In the genomic region with DNA sequence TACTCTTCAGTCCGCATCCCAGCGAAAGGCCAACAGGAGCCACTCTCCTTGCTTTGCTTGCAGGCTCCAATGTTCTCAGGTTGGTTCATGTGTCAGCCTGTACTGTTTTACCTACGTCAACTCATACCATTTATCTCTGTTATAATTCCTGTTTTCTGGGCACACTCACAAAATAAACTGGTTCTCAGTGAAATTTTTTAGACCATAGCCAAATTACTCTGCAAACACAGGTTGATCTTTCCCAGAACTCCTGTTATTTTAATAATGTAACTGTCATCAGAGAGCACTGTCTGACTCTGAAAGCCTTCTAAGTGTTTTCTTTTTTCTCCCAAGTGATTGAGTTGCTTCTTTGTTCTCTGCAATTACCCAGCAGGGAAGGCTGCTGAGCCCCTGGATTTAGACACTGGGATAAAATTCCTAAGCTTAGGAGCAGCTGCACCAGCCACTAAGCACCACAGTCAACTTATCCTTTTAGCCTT, we compare ENCODE assay signal across 21 cellular contexts.
DNase-seq lines count a peak whose midpoint lies in the region; ATAC-seq lines count a peak whose summit lies in the region.
"Had no signal": no experiment of that assay in that cellular context is flagged by ENCODE, and none has a peak within 500 bp of the region (broad histone marks: within the 10 kb centered on the region; RNA-seq: fewer than 3 reads in every experiment).

No MANE protein-coding gene starts in this region.

- no peaks in the 10 kb centered on the region for H3K9me3 ChIP-seq in SJCRH30 (replicated peaks)

- H3K27me3 ChIP-seq in SJCRH30, result no peaks in the 10 kb centered on the region
- H3K27me3 ChIP-seq: gastroesophageal sphincter had no signal

- H3K36me3 ChIP-seq in SJCRH30, result no peaks in the 10 kb centered on the region
- H3K36me3 ChIP-seq: gastroesophageal sphincter had no signal

- peak; percentile 76 for ATAC-seq in left lobe of liver
- no peak for ATAC-seq in HG03045 (IDR thresholded peaks at IDR 0.05; ENCODE audit: unreplicated experiment)
- ATAC-seq: activated CD8-positive, alpha-beta T cell treated with anti-CD3 and anti-CD28 coated beads for 36 hours; gastroesophageal sphincter had no signal

- H3K4me3 ChIP-seq in SJCRH30, result no peak overlapping the region
- H3K4me3 ChIP-seq: gastroesophageal sphincter, smooth muscle cell had no signal

- H3K27ac ChIP-seq in SJCRH30, result peak overlapping the region; percentile 24; the same call in 1 of the 2 replicates
- H3K27ac ChIP-seq: 22Rv1, gastroesophageal sphincter, KMS-11 had no signal

- DNase-seq in DMS79 treated with DMSO at 0.1 percent for 48 hours (lab: John Stamatoyannopoulos, UW) (peak; percentile 4), DMS79 (lab: John Stamatoyannopoulos, UW) (no peak), SJCRH30 (peak; percentile 42 to 74), left lobe of liver (ENCODE audit: low spot score) (no peak), smooth muscle cell of the brain vasculature (ENCODE audit: low read depth, low spot score) (peak; percentile 72), amygdala (lab: John Stamatoyannopoulos, UW) (no peak), NAMALWA (ENCODE audit: low spot score) (no peak)
- DNase-seq: activated CD8-positive, alpha-beta T cell treated with anti-CD3 and anti-CD28 coated beads for 36 hours; activated T-cell treated with anti-CD3 and anti-CD28 coated beads, Interleukin-2, amount 50 U/mL, for 48 hours; Calu3; NCI-H1436 treated with DMSO at 0.1 percent for 48 hours; NCI-H510A; posterior cingulate gyrus; Right ventricle myocardium superior; stimulated activated CD4-positive, alpha-beta T cell treated with anti-CD3 and anti-CD28 coated beads, Interleukin-4, amount 100 ng/mL, for 4 hours; T-helper 1 cell had no signal

- peaks cover 9% of the 10 kb centered on the region; the same call in 1 of the 2 replicates for H3K4me1 ChIP-seq in SJCRH30
- H3K4me1 ChIP-seq: gastroesophageal sphincter had no signal

Comparison
In these comparisons a context has a peak if more than half of its experiments do, and no peak if none do; other contexts are left out.
1. DNase-seq: peak in DMS79 treated with DMSO at 0.1 percent for 48 hours (single experiment), SJCRH30 (2 of 2) and smooth muscle cell of the brain vasculature (single experiment); none in DMS79 (single experiment), left lobe of liver (single experiment), amygdala (0 of 56) and NAMALWA (single experiment).